24 cellular contexts compared by ENCODE assay signal in genomic region chr2:16025211-16025875, GRCh38.
"Had no signal": no experiment of that assay in that cellular context is flagged by ENCODE, and none has a peak within 500 bp of the region (broad histone marks: within the 10 kb centered on the region; RNA-seq: fewer than 3 reads in every experiment).

No MANE protein-coding gene starts in this region.

- H3K4me3 Mint-ChIP-seq: dendritic cell treated with granulocyte-macrophage colony-stimulating factor and Interleukin-4, amounts not matched to agents 40 ng/mL and 50 ng/mL, for 4 days; effector memory CD8-positive, alpha-beta T cell; endodermal cell; mesothelial cell of epicardium had no signal

- H3K9me3 ChIP-seq: colonic mucosa, esophagus squamous epithelium, gastrocnemius medialis, heart right ventricle, left lung, lower lobe of right lung, mucosa of descending colon had no signal

- H3K27me3 Mint-ChIP-seq: dendritic cell treated with granulocyte-macrophage colony-stimulating factor and Interleukin-4, amounts not matched to agents 40 ng/mL and 50 ng/mL, for 4 days; effector memory CD8-positive, alpha-beta T cell had no signal

- H3K4me1 Mint-ChIP-seq: mesothelial cell of epicardium had no signal

- H3K27ac Mint-ChIP-seq: dendritic cell treated with granulocyte-macrophage colony-stimulating factor and Interleukin-4, amounts not matched to agents 40 ng/mL and 50 ng/mL, for 4 days; effector memory CD8-positive, alpha-beta T cell; endodermal cell; mesothelial cell of epicardium had no signal

- H3K4me3 ChIP-seq: colonic mucosa, esophagus squamous epithelium, gastrocnemius medialis, heart right ventricle, left lung, lower lobe of right lung, mucosa of descending colon had no signal

- H3K36me3 Mint-ChIP-seq: mesothelial cell of epicardium had no signal

- H3K27ac ChIP-seq: colonic mucosa, epithelial cell of prostate, esophagus squamous epithelium, gastrocnemius medialis, heart right ventricle, left lung, lower lobe of right lung had no signal

- ATAC-seq: effector memory CD8-positive, alpha-beta T cell; esophagus mucosa; gastrocnemius medialis; heart right ventricle; left cardiac atrium; left lung; left ventricle myocardium superior; lower lobe of right lung; mucosa of descending colon had no signal

- H3K9me3 Mint-ChIP-seq: dendritic cell treated with granulocyte-macrophage colony-stimulating factor and Interleukin-4, amounts not matched to agents 40 ng/mL and 50 ng/mL, for 4 days; endodermal cell; mesothelial cell of epicardium had no signal

- H3K36me3 ChIP-seq: colonic mucosa, esophagus squamous epithelium, gastrocnemius medialis, heart right ventricle, left lung, lower lobe of right lung had no signal

- H3K4me1 ChIP-seq: colonic mucosa, esophagus squamous epithelium, gastrocnemius medialis, heart right ventricle, left lung, lower lobe of right lung had no signal

- H3K27me3 ChIP-seq: colonic mucosa, gastrocnemius medialis had no signal

- DNase-seq: colonic mucosa; cortex of kidney; effector CD8-positive, alpha-beta T cell; effector memory CD8-positive, alpha-beta T cell; endodermal cell; erythroblast; esophagus squamous epithelium; foreskin fibroblast; foreskin melanocyte; gastrocnemius medialis; glutamatergic neuron; head of caudate nucleus; heart right ventricle; hippocampal formation; left cardiac atrium; left lung; left ventricle myocardium superior; lower lobe of right lung; mesenchymal stem cell; mucosa of descending colon had no signal
